19 cellular contexts compared by ENCODE assay signal in the genomic region with DNA sequence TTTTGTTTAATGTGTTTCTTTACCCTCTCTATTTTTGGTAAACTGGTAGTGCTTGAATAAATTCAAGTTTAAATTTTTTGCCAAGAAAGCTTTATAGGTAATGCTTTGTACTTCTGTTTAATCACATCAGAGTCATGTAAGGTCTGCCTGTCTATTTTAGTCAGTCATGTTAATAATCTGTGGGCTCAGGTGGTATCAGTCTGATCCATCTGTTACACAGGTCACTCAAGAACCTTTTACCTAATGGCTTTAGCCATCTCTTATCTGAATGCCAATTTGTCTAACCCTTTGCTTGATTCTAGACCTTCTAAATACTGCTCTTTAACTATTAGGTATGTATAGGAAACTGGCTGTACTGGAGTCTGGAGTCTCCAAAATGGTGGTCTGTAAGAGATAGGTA. TPM values are rescaled to one million over a fixed set of nuclear protein-coding genes. Genes with fewer than 3 reads are reported as not detected.
DNase-seq lines count a peak whose midpoint lies in the region; ATAC-seq lines count a peak whose summit lies in the region.
"Had no signal": no experiment of that assay in that cellular context is flagged by ENCODE, and none has a peak within 500 bp of the region (broad histone marks: within the 10 kb centered on the region; RNA-seq: fewer than 3 reads in every experiment).

No MANE protein-coding gene starts in this region.

- H3K9me3 Mint-ChIP-seq in activated naive CD4-positive, alpha-beta T cell treated with anti-CD3 and anti-CD28 coated beads, Interleukin-2, amount 50 U/mL, for 24 hours, result no peaks in the 10 kb centered on the region
- no peaks in the 10 kb centered on the region for H3K9me3 Mint-ChIP-seq in central memory CD8-positive, alpha-beta T cell

- H3K27me3 ChIP-seq in thymus (ENCODE audit: control insufficient read depth, insufficient read depth), result no peaks in the 10 kb centered on the region

- H3K36me3 ChIP-seq in thymus (ENCODE audit: control insufficient read depth, insufficient read depth), result peaks cover 67% of the 10 kb centered on the region

- no peaks in the 10 kb centered on the region for H3K27me3 Mint-ChIP-seq in activated naive CD4-positive, alpha-beta T cell treated with anti-CD3 and anti-CD28 coated beads, Interleukin-2, amount 50 U/mL, for 24 hours
- H3K27me3 Mint-ChIP-seq in central memory CD8-positive, alpha-beta T cell, result no peaks in the 10 kb centered on the region

- peaks cover 30% of the 10 kb centered on the region for H3K4me1 ChIP-seq in thymus (ENCODE audit: control insufficient read depth, insufficient read depth, low read length)
- H3K4me1 ChIP-seq: HAP-1 had no signal

- peak overlapping the region; percentile 13 for H3K27ac Mint-ChIP-seq in activated naive CD4-positive, alpha-beta T cell treated with anti-CD3 and anti-CD28 coated beads, Interleukin-2, amount 50 U/mL, for 24 hours
- H3K27ac Mint-ChIP-seq in central memory CD8-positive, alpha-beta T cell (ENCODE audit: low read depth), result peak overlapping the region; percentile 58

- H3K36me3 Mint-ChIP-seq in activated naive CD4-positive, alpha-beta T cell treated with anti-CD3 and anti-CD28 coated beads, Interleukin-2, amount 50 U/mL, for 24 hours, result peaks cover 16% of the 10 kb centered on the region
- peaks cover 74% of the 10 kb centered on the region for H3K36me3 Mint-ChIP-seq in central memory CD8-positive, alpha-beta T cell (ENCODE audit: insufficient read depth)

- H3K9me3 ChIP-seq in thymus (ENCODE audit: control insufficient read depth), result no peaks in the 10 kb centered on the region
- H3K9me3 ChIP-seq: HAP-1 had no signal

- peaks cover 32% of the 10 kb centered on the region for H3K4me1 Mint-ChIP-seq in activated naive CD4-positive, alpha-beta T cell treated with anti-CD3 and anti-CD28 coated beads, Interleukin-2, amount 50 U/mL, for 24 hours
- peaks cover 24% of the 10 kb centered on the region for H3K4me1 Mint-ChIP-seq in central memory CD8-positive, alpha-beta T cell

- H3K27ac ChIP-seq in thymus (ENCODE audit: low read depth), result peak overlapping the region; percentile 56
- H3K27ac ChIP-seq: C4-2B, SK-N-MC had no signal

- no peak for ATAC-seq in central memory CD8-positive, alpha-beta T cell (replicated peaks; ENCODE audit: extremely low read depth, poor library complexity, severe bottlenecking)

- no peak overlapping the region for H3K4me3 Mint-ChIP-seq in activated naive CD4-positive, alpha-beta T cell treated with anti-CD3 and anti-CD28 coated beads, Interleukin-2, amount 50 U/mL, for 24 hours
- no peak overlapping the region for H3K4me3 Mint-ChIP-seq in central memory CD8-positive, alpha-beta T cell

- DNase-seq in activated naive CD4-positive, alpha-beta T cell treated with anti-CD3 and anti-CD28 coated beads, Interleukin-2, amount 50 U/mL, for 16 hours, result no peak
- peak; percentile 10 for DNase-seq in NCI-H69 (lab: John Stamatoyannopoulos, UW)
- no peak for DNase-seq in central memory CD8-positive, alpha-beta T cell (ENCODE audit: low spot score in 2 of 2)
- no peak for DNase-seq in NCI-H2081 treated with DMSO at 0.1 percent for 48 hours (lab: John Stamatoyannopoulos, UW)
- DNase-seq in activated CD8-positive, alpha-beta memory T cell treated with anti-CD3 and anti-CD28 coated beads, Interleukin-2, amount 50 U/mL, for 4 hours, result no peak
- DNase-seq: COR-L47, MM.1S, NCI-H1092, NCI-H1436 treated with DMSO at 0.1 percent for 48 hours, NCI-H2029, NCI-H2171, NCI-H526 treated with DMSO at 0.1 percent for 48 hours, OCI-M1, Right ventricle myocardium superior had no signal

- peak overlapping the region; percentile 16 for H3K4me3 ChIP-seq in thymus (ENCODE audit: low read length)
- H3K4me3 ChIP-seq: HAP-1, SK-N-MC had no signal

RNA-seq across cellular contexts. Expression of a gene that starts 16.6 kb away (rescaled TPM):
- polyA plus RNA-seq in thymus, result 41.0 TPM

RNA-seq across cellular contexts. Expression of a gene that starts 38.2 kb away (rescaled TPM):
- 12.6 TPM for polyA plus RNA-seq in thymus
